9 cellular contexts compared by ENCODE assay signal in genomic region chr20:47727170-47727880, GRCh38. TPM values are rescaled to one million over a fixed set of nuclear protein-coding genes. Genes with fewer than 3 reads are reported as not detected.
DNase-seq lines count a peak whose midpoint lies in the region; ATAC-seq and TF ChIP-seq lines count a peak whose summit lies in the region.
"Had no signal": no experiment of that assay in that cellular context is flagged by ENCODE, and none has a peak within 500 bp of the region (broad histone marks: within the 10 kb centered on the region; RNA-seq: fewer than 3 reads in every experiment).

No MANE protein-coding gene starts in this region.

- intact Hi-C loops in esophagus squamous epithelium (cut with DNase I) = no loop called here

- H4K5ac ChIP-seq in H9 (ENCODE audit: insufficient read length, low read depth, low read length) = no peak overlapping the region

- H3T11ph ChIP-seq in H9 (ENCODE audit: low read length) = no peak overlapping the region

- H3K4me1 Mint-ChIP-seq in activated CD4-positive, alpha-beta T cell treated with anti-CD3 and anti-CD28 coated beads, Interleukin-2, amount 10 ng/mL, durations not matched to agents 7 days and 5 days = peaks cover 52% of the 10 kb centered on the region
- peaks cover 12 to 13% of the 10 kb centered on the region in 2 experiments for H3K4me1 Mint-ChIP-seq in H9

- H2BK120ac ChIP-seq in H9 (ENCODE audit: low read depth, low read length, poor library complexity, severe bottlenecking) = no peak overlapping the region

- no peaks in the 10 kb centered on the region for H3K79me2 ChIP-seq in H9 (ENCODE audit: insufficient read depth, low read length)

- H2BK5ac ChIP-seq in H9 (ENCODE audit: insufficient read length, low read length) = no peak overlapping the region

- H3K4me1 ChIP-seq in esophagus squamous epithelium = peaks cover 0 to 17% (median 0%) of the 10 kb centered on the region in 3 donors
- H3K4me1 ChIP-seq in H9 (ENCODE audit: insufficient read depth, low read length) = no peaks in the 10 kb centered on the region; the same call in 1 of the 2 replicates

- no peak overlapping the region for H2AK5ac ChIP-seq in H9 (ENCODE audit: insufficient read length, low read length)

- no peak overlapping the region for H3K18ac ChIP-seq in H9 (ENCODE audit: insufficient read length, low read depth, low read length)

- peak; percentile 62 for ATAC-seq in HG03565 (IDR thresholded peaks at IDR 0.05; ENCODE audit: unreplicated experiment)

- DNase-seq in activated CD4-positive, alpha-beta T cell treated with anti-CD3 and anti-CD28 coated beads, Interleukin-2, amount 10 ng/mL, durations not matched to agents 7 days and 5 days = peak; percentile 85
- DNase-seq in esophagus squamous epithelium (lab: John Stamatoyannopoulos, UW) (peak; percentile 44), H9 (no peak), NCI-H345 treated with DMSO at 0.1 percent for 48 hours (lab: John Stamatoyannopoulos, UW; ENCODE audit: unreplicated experiment) (no peak), MG63 (no peak)
- peak; percentile 64 to 65 for DNase-seq in stimulated activated CD4-positive, alpha-beta T cell treated with anti-CD3 and anti-CD28 coated beads, Interleukin-2, amount 100 ng/mL, for 24 hours

- H3K9me3 Mint-ChIP-seq in activated CD4-positive, alpha-beta T cell treated with anti-CD3 and anti-CD28 coated beads, Interleukin-2, amount 10 ng/mL, durations not matched to agents 7 days and 5 days = no peaks in the 10 kb centered on the region
- peaks cover 6 to 8% of the 10 kb centered on the region in 2 experiments for H3K9me3 Mint-ChIP-seq in H9

- H3K27ac ChIP-seq in esophagus squamous epithelium = peak overlapping the region in 2 of 4 donors; percentile 35 to 39
- H3K27ac ChIP-seq in H9 (ENCODE audit: insufficient read length, low read depth, low read length) = no peak overlapping the region
- H3K27ac ChIP-seq: KMS-11 had no signal

- TF ChIP-seq POLR2A in GM19193 (IDR thresholded peaks at IDR 0.05; ENCODE audit: extremely low read depth, insufficient read depth, insufficient read length) = peak; percentile 55
- TF ChIP-seq POLR2A in esophagus squamous epithelium (IDR thresholded peaks at IDR 0.05) = no peak

- 63 to 78% methylated on average over 14 of the region's 18 CpGs for WGBS in esophagus squamous epithelium, 2 donors
- no CpG with 5 or more reads among the region's 18 CpGs for WGBS in H9 (ENCODE audit: extremely low coverage, insufficient read length, low lambda C conversion rate)

- no peak overlapping the region for H2BK15ac ChIP-seq in H9 (ENCODE audit: low read depth, low read length)

- peak overlapping the region; percentile 69 for H3K4me3 Mint-ChIP-seq in activated CD4-positive, alpha-beta T cell treated with anti-CD3 and anti-CD28 coated beads, Interleukin-2, amount 10 ng/mL, durations not matched to agents 7 days and 5 days
- no peak overlapping the region for H3K4me3 Mint-ChIP-seq in H9

- H3K27ac Mint-ChIP-seq in activated CD4-positive, alpha-beta T cell treated with anti-CD3 and anti-CD28 coated beads, Interleukin-2, amount 10 ng/mL, durations not matched to agents 7 days and 5 days = peak overlapping the region; percentile 98
- peak overlapping the region in 1 of 3 experiments; percentile 67; a peak in 1 of 7 replicates for H3K27ac Mint-ChIP-seq in H9

- H3K36me3 ChIP-seq in esophagus squamous epithelium (peaks cover 0 to 85% (median 4%) of the 10 kb centered on the region in 3 donors), MG63 (no peaks in the 10 kb centered on the region)

- H4K20me1 ChIP-seq in H9 (ENCODE audit: control insufficient read depth, insufficient read depth, insufficient read length) = no peaks in the 10 kb centered on the region

- H3K27me3 Mint-ChIP-seq in activated CD4-positive, alpha-beta T cell treated with anti-CD3 and anti-CD28 coated beads, Interleukin-2, amount 10 ng/mL, durations not matched to agents 7 days and 5 days = no peaks in the 10 kb centered on the region
- H3K27me3 Mint-ChIP-seq in H9 (ENCODE audit: low read depth) = no peaks in the 10 kb centered on the region; the same call in 1 of the 2 replicates

- H3K56ac ChIP-seq in H9 (ENCODE audit: insufficient read length, low read depth, low read length) = no peak overlapping the region

- H3K79me1 ChIP-seq in H9 (ENCODE audit: insufficient read depth, low read depth, low read length, poor library complexity, severe bottlenecking) = no peaks in the 10 kb centered on the region

- H2BK12ac ChIP-seq in H9 (ENCODE audit: insufficient read length, low read depth, low read length) = no peak overlapping the region

- no peaks in the 10 kb centered on the region for H3K9me3 ChIP-seq in esophagus squamous epithelium
- H3K9me3 ChIP-seq in H9 (ENCODE audit: control insufficient read depth, low read depth, low read length) = no peaks in the 10 kb centered on the region
- no peaks in the 10 kb centered on the region for H3K9me3 ChIP-seq in MG63

- peaks cover 9% of the 10 kb centered on the region for H3K36me3 Mint-ChIP-seq in activated CD4-positive, alpha-beta T cell treated with anti-CD3 and anti-CD28 coated beads, Interleukin-2, amount 10 ng/mL, durations not matched to agents 7 days and 5 days (ENCODE audit: low read depth)
- H3K36me3 Mint-ChIP-seq in H9 (ENCODE audit: insufficient read depth in 1 of 3, low read depth in 3 of 3) = peaks cover 4 to 10% (median 8%) of the 10 kb centered on the region in 3 experiments; a peak in 5 of 7 replicates

- no peak overlapping the region for H3K4me2 ChIP-seq in H9 (ENCODE audit: insufficient read depth, insufficient read length, low read length)
- H3K4me2 ChIP-seq: KMS-11 had no signal

- H4K8ac ChIP-seq in H9 (replicated peaks; ENCODE audit: insufficient read length, low read depth, low read length) = no peak overlapping the region

- TF ChIP-seq CTCF in esophagus squamous epithelium (IDR thresholded peaks at IDR 0.05) (no peak), H9 (conservative IDR thresholded peaks at IDR 0.05) (no peak)

- H3K23me2 ChIP-seq in H9 (ENCODE audit: insufficient read length, low read depth, low read length, poor library complexity, severe bottlenecking) = no peaks in the 10 kb centered on the region

- no peak overlapping the region for H2BK20ac ChIP-seq in H9 (ENCODE audit: low read depth, low read length, poor library complexity, severe bottlenecking)

- H3K27me3 ChIP-seq in esophagus squamous epithelium = no peaks in the 10 kb centered on the region
- no peaks in the 10 kb centered on the region for H3K27me3 ChIP-seq in H9 (ENCODE audit: insufficient read depth, low read length)
- H3K27me3 ChIP-seq in MG63 = no peaks in the 10 kb centered on the region

- no peak overlapping the region for H3K4me3 ChIP-seq in esophagus squamous epithelium
- H3K4me3 ChIP-seq in MG63 = no peak overlapping the region

- H3K4ac ChIP-seq in H9 (ENCODE audit: low read depth, low read length) = no peak overlapping the region

- H3K14ac ChIP-seq in H9 (ENCODE audit: insufficient read depth, low read length) = no peak overlapping the region

- POLR2A ChIA-PET in activated CD4-positive, alpha-beta T cell treated with anti-CD3 and anti-CD28 coated beads, Interleukin-2, amount 10 ng/mL, durations not matched to agents 7 days and 5 days (lab: Charles Lee) = no interaction called here

- H3K23ac ChIP-seq in H9 (ENCODE audit: insufficient read length, low read depth, low read length) = no peak overlapping the region

- CTCF ChIA-PET in activated CD4-positive, alpha-beta T cell treated with anti-CD3 and anti-CD28 coated beads, Interleukin-2, amount 10 ng/mL, durations not matched to agents 7 days and 5 days (lab: Charles Lee) = interaction anchor here (1.0 to 3.5 kb wide), 5 partner anchors 25 to 897 kb away, joined by 3 to 12 read pairs (median 5); no protein-coding TSS in a partner anchor

- no peak overlapping the region for H4K91ac ChIP-seq in H9 (ENCODE audit: insufficient read length, low read depth, low read length)

- no peak overlapping the region for H2AFZ ChIP-seq in H9 (ENCODE audit: low read length)

- no peak overlapping the region for H3K9ac ChIP-seq in H9 (ENCODE audit: extremely low read depth, insufficient read length, low read length)
- H3K9ac ChIP-seq: KMS-11 had no signal

RNA-seq across cellular contexts. Expression of gene SULF2, which starts 58.0 kb away (rescaled TPM):
- under 1 TPM; 0.37 to 0.69 TPM for total RNA-seq in activated CD4-positive, alpha-beta T cell treated with anti-CD3 and anti-CD28 coated beads, Interleukin-2, amount 10 ng/mL, durations not matched to agents 7 days and 5 days
- total RNA-seq in esophagus squamous epithelium (100 to 1,000 TPM in 2 of 4 donors, 10 to 100 TPM in 2; 31.5 to 182 (median 94.4) TPM), H9 (2021) (30.9 and 31.2 TPM in 2 replicates)
- total RNA-seq in MG63 (2014; rRNA removed; shearing (Covaris generic); ENCODE audit: low replicate concordance) = 0.20 and 2.0 TPM in 2 replicates

Comparison
In these comparisons a context has a peak if more than half of its experiments do, and no peak if none do; other contexts are left out.
1. DNase-seq: peak in activated CD4-positive, alpha-beta T cell treated with anti-CD3 and anti-CD28 coated beads, Interleukin-2, amount 10 ng/mL, durations not matched to agents 7 days and 5 days (single experiment), esophagus squamous epithelium (single experiment) and stimulated activated CD4-positive, alpha-beta T cell treated with anti-CD3 and anti-CD28 coated beads, Interleukin-2, amount 100 ng/mL, for 24 hours (2 of 2); none in H9 (single experiment), NCI-H345 treated with DMSO at 0.1 percent for 48 hours (single experiment) and MG63 (single experiment).
2. RNA of gene SULF2, which starts 58.0 kb away (total RNA-seq): 31.5 to 182 TPM in esophagus squamous epithelium and 30.9 to 31.2 TPM in H9; 0.37 to 0.69 TPM in activated CD4-positive, alpha-beta T cell treated with anti-CD3 and anti-CD28 coated beads, Interleukin-2, amount 10 ng/mL, durations not matched to agents 7 days and 5 days and 0.20 to 2.0 TPM in MG63; every median in the first group is over 10 times any median in the second.